In genomic region chr18:65436430-65436829, GRCh38 we compare ENCODE assay signal across 29 cellular contexts.
DNase-seq lines count a peak whose midpoint lies in the region; ATAC-seq and TF ChIP-seq lines count a peak whose summit lies in the region.
"Had no signal": no experiment of that assay in that cellular context is flagged by ENCODE, and none has a peak within 500 bp of the region (broad histone marks: within the 10 kb centered on the region; RNA-seq: fewer than 3 reads in every experiment).

No MANE protein-coding gene starts in this region.

- H3K27me3 Mint-ChIP-seq in glutamatergic neuron (ENCODE audit: unreplicated experiment): peaks cover 3% of the 10 kb centered on the region
- H3K27me3 Mint-ChIP-seq in T-cell: no peaks in the 10 kb centered on the region
- H3K27me3 Mint-ChIP-seq: activated naive CD8-positive, alpha-beta T cell treated with anti-CD3 and anti-CD28 coated beads, Interleukin-2, amount 10 ng/mL, durations not matched to agents 7 days and 5 days had no signal

- H3K4me1 Mint-ChIP-seq in glutamatergic neuron (ENCODE audit: low read depth, unreplicated experiment): peaks cover 3% of the 10 kb centered on the region
- H3K4me1 Mint-ChIP-seq in T-cell: no peaks in the 10 kb centered on the region
- H3K4me1 Mint-ChIP-seq: activated naive CD8-positive, alpha-beta T cell treated with anti-CD3 and anti-CD28 coated beads, Interleukin-2, amount 10 ng/mL, durations not matched to agents 7 days and 5 days; nephron had no signal

- H3K4me3 ChIP-seq in GM12875 (ENCODE audit: low read depth, low read length): no peak overlapping the region
- H3K4me3 ChIP-seq: ascending aorta, cardiac muscle cell, K562, lung, pancreas, tibial artery had no signal

- H3K27ac Mint-ChIP-seq in glutamatergic neuron (ENCODE audit: unreplicated experiment) (peak overlapping the region; percentile 44), T-cell (no peak overlapping the region)
- H3K27ac Mint-ChIP-seq: activated naive CD8-positive, alpha-beta T cell treated with anti-CD3 and anti-CD28 coated beads, Interleukin-2, amount 10 ng/mL, durations not matched to agents 7 days and 5 days; nephron had no signal

- peak; percentile 33 for DNase-seq in NCI-H748 treated with DMSO at 0.1 percent for 48 hours (lab: John Stamatoyannopoulos, UW)
- DNase-seq in glutamatergic neuron: no peak
- no peak for DNase-seq in GM13976 (ENCODE audit: low spot score)
- DNase-seq in T-cell: no peak
- DNase-seq in omental fat pad (ENCODE audit: low spot score): no peak
- DNase-seq in activated CD4-positive, alpha-beta T cell treated with anti-CD3 and anti-CD28 coated beads, Interleukin-2, amount 50 U/mL, for 1 hour: no peak
- DNase-seq: activated CD4-positive, alpha-beta T cell treated with anti-CD3 and anti-CD28 coated beads for 48 hours; activated gamma-delta T cell; activated naive CD8-positive, alpha-beta T cell treated with anti-CD3 and anti-CD28 coated beads, Interleukin-2, amount 10 ng/mL, durations not matched to agents 7 days and 5 days; activated T-cell treated with anti-CD3 and anti-CD28 coated beads, Interleukin-2, amount 50 U/mL, for 1 hour; cortex of kidney; DMS79 treated with DMSO at 0.1 percent for 48 hours; hypothalamus; kidney; NCI-H1105 treated with DMSO at 0.1 percent for 48 hours; NCI-H2081 treated with DMSO at 0.1 percent for 48 hours; pancreas; retina; small intestine; T-helper 9 cell; tibial artery had no signal

- H3K4me3 Mint-ChIP-seq in glutamatergic neuron (ENCODE audit: unreplicated experiment) (no peak overlapping the region), T-cell (no peak overlapping the region)
- H3K4me3 Mint-ChIP-seq: activated naive CD8-positive, alpha-beta T cell treated with anti-CD3 and anti-CD28 coated beads, Interleukin-2, amount 10 ng/mL, durations not matched to agents 7 days and 5 days; nephron had no signal

- H3K9me3 Mint-ChIP-seq in glutamatergic neuron (ENCODE audit: unreplicated experiment) (no peaks in the 10 kb centered on the region), T-cell (peaks cover 7 to 13% (median 12%) of the 10 kb centered on the region in 3 donors)
- H3K9me3 Mint-ChIP-seq: nephron had no signal

- H3K36me3 Mint-ChIP-seq in glutamatergic neuron (ENCODE audit: unreplicated experiment) (no peaks in the 10 kb centered on the region), T-cell (no peaks in the 10 kb centered on the region)
- H3K36me3 Mint-ChIP-seq: activated naive CD8-positive, alpha-beta T cell treated with anti-CD3 and anti-CD28 coated beads, Interleukin-2, amount 10 ng/mL, durations not matched to agents 7 days and 5 days had no signal

- ATAC-seq in T-cell (replicated peaks in 1 of 4) (no peak), omental fat pad (ENCODE audit: low FRiP score) (no peak)
- ATAC-seq: K562, pancreas had no signal

- in situ Hi-C loops in GM13976 (cut with MboI; ENCODE audit: low sequenced_read_pairs, unreplicated experiment): no loop called here

- TF ChIP-seq CTCF in 22Rv1 (IDR thresholded peaks at IDR 0.05) (peak; percentile 18), GM12875 (IDR thresholded peaks at IDR 0.05; ENCODE audit: borderline replicate concordance, insufficient read depth, low read depth, low read length) (peak; percentile 9; the same call in 1 of the 2 replicates), glutamatergic neuron (IDR thresholded peaks at IDR 0.05; ENCODE audit: partially characterized antibody, unreplicated experiment) (no peak), GM13976 (IDR thresholded peaks at IDR 0.05; ENCODE audit: borderline replicate concordance, control extremely low read depth, extremely low read depth, insufficient read depth, missing control alignments) (no peak), omental fat pad (IDR thresholded peaks at IDR 0.05) (no peak)

- POLR2A ChIA-PET in T-cell (lab: Charles Lee): no interaction called here

- CTCF ChIA-PET in T-cell (lab: Charles Lee): no interaction called here

- H3K27ac ChIP-seq in 22Rv1: no peak overlapping the region
- H3K27ac ChIP-seq: ascending aorta, cardiac muscle cell, pancreas, tibial artery, VCaP had no signal

Comparison
In these comparisons a context has a peak if more than half of its experiments do, and no peak if none do; other contexts are left out.
1. CTCF ChIP-seq: peak in 22Rv1 (single experiment) and GM12875 (single experiment); none in glutamatergic neuron (single experiment), GM13976 (single experiment) and omental fat pad (0 of 3).